ENCODE assay signal across 34 cellular contexts in the genomic region with DNA sequence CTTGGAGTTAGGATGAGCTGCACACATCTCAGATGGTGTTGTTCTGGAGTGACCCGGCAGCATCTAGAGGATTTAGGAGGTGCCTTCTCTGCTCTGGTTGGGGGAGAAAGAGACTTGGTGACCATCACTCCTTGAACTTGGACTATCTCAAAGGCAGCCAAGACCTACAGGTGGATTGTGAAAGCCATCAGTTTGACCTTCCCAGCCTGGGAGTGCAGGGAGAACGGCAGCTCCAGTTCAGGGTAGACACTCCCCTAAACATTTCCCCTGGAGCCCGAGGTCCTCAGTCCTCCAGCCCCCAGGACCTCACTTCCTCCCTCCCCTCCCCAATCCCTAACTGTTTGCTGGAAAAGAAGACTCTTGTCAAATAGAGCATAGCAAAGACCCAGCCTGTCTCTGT.
"Had no signal": no experiment of that assay in that cellular context is flagged by ENCODE, and none has a peak within 500 bp of the region (broad histone marks: within the 10 kb centered on the region; RNA-seq: fewer than 3 reads in every experiment).

No MANE protein-coding gene starts in this region.

- H3K9me3 ChIP-seq: body of pancreas, breast epithelium had no signal

- ATAC-seq: activated CD8-positive, alpha-beta T cell treated with anti-CD3 and anti-CD28 coated beads for 36 hours; activated naive CD4-positive, alpha-beta T cell treated with anti-CD3 and anti-CD28 coated beads, Interleukin-2, amount 50 U/mL, for 72 hours; activated T-cell treated with anti-CD3 and anti-CD28 coated beads, Interleukin-2, amount 50 U/mL, for 4 hours; activated T-cell treated with anti-CD3 and anti-CD28 coated beads, Interleukin-2, amount 50 U/mL, for 72 hours; activated T-helper 17 cell treated with anti-CD3 and anti-CD28 coated beads, Interleukin-2, amount 50 U/mL, for 72 hours; body of pancreas; T-cell had no signal

- H3K27me3 ChIP-seq: body of pancreas, brain microvascular endothelial cell, breast epithelium had no signal

- H3K4me3 ChIP-seq: adrenal gland, body of pancreas, breast epithelium had no signal

- H3K36me3 ChIP-seq: adrenal gland, brain microvascular endothelial cell, breast epithelium had no signal

- H3K27ac ChIP-seq: adrenal gland, body of pancreas, brain microvascular endothelial cell, breast epithelium, VCaP had no signal

- DNase-seq: activated B cell treated with CpG ODN at 0.5 μM for 24 hours; activated CD4-positive, alpha-beta memory T cell treated with anti-CD3 and anti-CD28 coated beads for 36 hours; activated CD4-positive, alpha-beta T cell treated with anti-CD3 and anti-CD28 coated beads for 4 hours; activated CD4-positive, alpha-beta T cell treated with anti-CD3 and anti-CD28 coated beads, Interleukin-2, amount 10 ng/mL, durations not matched to agents 24 days and 14 days; activated CD4-positive, alpha-beta T cell treated with anti-CD3 and anti-CD28 coated beads, Interleukin-2, amount 50 U/mL, for 1 hour; activated CD4-positive, alpha-beta T cell treated with anti-CD3 and anti-CD28 coated beads, Interleukin-2, amount 50 U/mL, for 4 hours; activated CD4-positive, CD25-positive, alpha-beta regulatory T cell treated with anti-CD3 and anti-CD28 coated beads, Interleukin-2, amount 50 U/mL, for 72 hours; activated CD8-positive, alpha-beta memory T cell treated with anti-CD3 and anti-CD28 coated beads, Interleukin-2, amount 50 U/mL, for 4 hours; activated CD8-positive, alpha-beta T cell treated with anti-CD3 and anti-CD28 coated beads for 36 hours; activated effector memory CD4-positive, alpha-beta T cell treated with anti-CD3 and anti-CD28 coated beads, Interleukin-2, amount 50 U/mL, for 16 hours; activated gamma-delta T cell treated with Interleukin-2 at 50 U/mL for 16 hours; activated naive CD4-positive, alpha-beta T cell; activated naive CD4-positive, alpha-beta T cell treated with anti-CD3 and anti-CD28 coated beads for 36 hours; activated naive CD4-positive, alpha-beta T cell treated with anti-CD3 and anti-CD28 coated beads, Interleukin-2, amount 50 U/mL, for 16 hours; activated naive CD8-positive, alpha-beta T cell treated with anti-CD3 and anti-CD28 coated beads for 36 hours; activated T-cell treated with anti-CD3 and anti-CD28 coated beads for 4 hours; activated T-cell treated with anti-CD3 and anti-CD28 coated beads, Interleukin-2, amount 50 U/mL, for 1 hour; activated T-cell treated with anti-CD3 and anti-CD28 coated beads, Interleukin-2, amount 50 U/mL, for 4 hours; activated T-cell treated with anti-CD3 and anti-CD28 coated beads, Interleukin-2, amount 50 U/mL, for 72 hours; amniotic stem cell; aorta; body of pancreas; brain microvascular endothelial cell; central memory CD4-positive, alpha-beta T cell; T-cell; T-helper 2 cell; T-helper 9 cell had no signal

- H3K4me1 ChIP-seq: breast epithelium had no signal

- FAIRE-seq: astrocyte, TTC549 had no signal
